ENCODE assay signal across 6 cellular contexts in the genomic region with DNA sequence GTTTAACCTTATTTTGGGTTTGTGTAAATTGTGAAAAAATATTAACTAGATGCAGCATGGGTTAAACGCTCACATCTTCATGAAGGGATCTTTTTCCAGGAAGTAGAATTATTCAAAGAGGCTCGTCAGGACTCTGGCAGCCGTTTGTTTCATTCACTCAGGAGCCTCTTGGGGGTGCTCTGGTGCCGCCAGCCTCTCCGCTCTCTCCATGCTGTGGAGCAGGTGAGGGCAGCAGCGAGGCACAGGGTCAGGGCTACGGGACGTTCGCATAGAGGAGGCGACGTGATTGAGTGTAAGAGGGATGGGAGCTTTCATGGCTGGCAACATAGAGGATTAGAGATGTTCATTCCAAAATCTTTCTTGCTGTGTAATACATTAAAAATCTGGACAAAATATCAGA.
A peak's percentile ranks its signal among the peaks of the same experiment; 100 is the strongest.
DNase-seq lines count a peak whose midpoint lies in the region; ATAC-seq and TF ChIP-seq lines count a peak whose summit lies in the region.
"Not testable (repeated sequence)": the region's sequence is repeated elsewhere in the genome, so short reads cannot be mapped to it uniquely, and the experiment has no call there.

No MANE protein-coding gene starts in this region.

- H3K4me2 ChIP-seq in PC-3 (ENCODE audit: low read length), result not testable (repeated sequence)

- H3K9ac ChIP-seq in PC-3 (ENCODE audit: low read length), result not testable (repeated sequence)

- intact Hi-C loops in PC-3 (cut with micrococcal nuclease); activated CD4-positive, alpha-beta T cell treated with anti-CD3 and anti-CD28 coated beads for 36 hours (cut with DNase I, micrococcal nuclease); Right ventricle myocardium superior (cut with DNase I); mucosa of descending colon (cut with DNase I, micrococcal nuclease); upper lobe of right lung (cut with DNase I): not testable (repeated sequence)

- not testable (repeated sequence) for H3K36me3 Mint-ChIP-seq in activated CD4-positive, alpha-beta T cell treated with anti-CD3 and anti-CD28 coated beads for 36 hours (ENCODE audit: low read depth)

- not testable (repeated sequence) for H4K20me1 ChIP-seq in PC-3 (ENCODE audit: low read length)

- H3K4me1 ChIP-seq in PC-3 (ENCODE audit: insufficient read depth, low read length); mucosa of descending colon (ENCODE audit: low read depth); upper lobe of right lung: not testable (repeated sequence)

- POLR2A ChIA-PET in PC-3 (lab: Charles Lee; ENCODE audit: unreplicated experiment); activated CD4-positive, alpha-beta T cell treated with anti-CD3 and anti-CD28 coated beads for 36 hours (lab: Charles Lee): not testable (repeated sequence)

- not testable (repeated sequence) for DNase-seq in PC-3; activated CD4-positive, alpha-beta T cell treated with anti-CD3 and anti-CD28 coated beads for 36 hours; Right ventricle myocardium superior; left lobe of liver (ENCODE audit: low spot score); mucosa of descending colon; upper lobe of right lung

- not testable (repeated sequence) for H3K79me2 ChIP-seq in PC-3 (ENCODE audit: low read length)

- H3K9me3 Mint-ChIP-seq in activated CD4-positive, alpha-beta T cell treated with anti-CD3 and anti-CD28 coated beads for 36 hours (ENCODE audit: low read depth), result not testable (repeated sequence)

- not testable (repeated sequence) for H3K27ac Mint-ChIP-seq in activated CD4-positive, alpha-beta T cell treated with anti-CD3 and anti-CD28 coated beads for 36 hours

- H2AFZ ChIP-seq in PC-3 (ENCODE audit: low read length), result not testable (repeated sequence)

- H3K27me3 ChIP-seq in PC-3 (ENCODE audit: low read length); upper lobe of right lung: not testable (repeated sequence)

- H3K4me3 Mint-ChIP-seq in activated CD4-positive, alpha-beta T cell treated with anti-CD3 and anti-CD28 coated beads for 36 hours, result not testable (repeated sequence)

- peak; percentile 74; the same call in 1 of the 2 replicates for ATAC-seq in PC-3
- ATAC-seq in activated CD4-positive, alpha-beta T cell treated with anti-CD3 and anti-CD28 coated beads for 36 hours, result peak; percentile 61
- ATAC-seq in Right ventricle myocardium superior (ENCODE audit: poor library complexity), result peak; percentile 68
- peak; percentile 88 for ATAC-seq in left lobe of liver
- peak; percentile 22 for ATAC-seq in mucosa of descending colon
- ATAC-seq in upper lobe of right lung, result peak; percentile 61

- H3K36me3 ChIP-seq in PC-3 (ENCODE audit: low read depth, low read length); mucosa of descending colon (ENCODE audit: low read depth): not testable (repeated sequence)
- peaks cover 10% of the 10 kb centered on the region for H3K36me3 ChIP-seq in upper lobe of right lung

- TF ChIP-seq CTCF in PC-3 (conservative IDR thresholded peaks at IDR 0.05; ENCODE audit: low read depth, low read length); mucosa of descending colon (IDR thresholded peaks at IDR 0.05); upper lobe of right lung (IDR thresholded peaks at IDR 0.05): not testable (repeated sequence)

- CTCF ChIA-PET in PC-3 (lab: Charles Lee); activated CD4-positive, alpha-beta T cell treated with anti-CD3 and anti-CD28 coated beads for 36 hours (lab: Charles Lee): not testable (repeated sequence)

- H3K9me3 ChIP-seq in PC-3 (ENCODE audit: low read length); mucosa of descending colon; upper lobe of right lung: not testable (repeated sequence)

- H3K4me1 Mint-ChIP-seq in activated CD4-positive, alpha-beta T cell treated with anti-CD3 and anti-CD28 coated beads for 36 hours, result not testable (repeated sequence)

- not testable (repeated sequence) for H3K27ac ChIP-seq in PC-3 (ENCODE audit: low read length); upper lobe of right lung

- not testable (repeated sequence) for BruUV-seq in PC-3 (replicated peaks; lab: Mats Ljungman, UMichigan)

- not testable (repeated sequence) for H3F3A ChIP-seq in PC-3 (ENCODE audit: low read length, unreplicated experiment)

- not testable (repeated sequence) for H3K9me2 ChIP-seq in PC-3 (replicated peaks; ENCODE audit: low read length)

- not testable (repeated sequence) for H3K27me3 Mint-ChIP-seq in activated CD4-positive, alpha-beta T cell treated with anti-CD3 and anti-CD28 coated beads for 36 hours

- H3K4me3 ChIP-seq in PC-3 (ENCODE audit: low read length); mucosa of descending colon; upper lobe of right lung: not testable (repeated sequence)

Comparison
In these comparisons a context has a peak if more than half of its experiments do, and no peak if none do; other contexts are left out.
1. ATAC-seq: peak in every context shown above with its lines; median percentile 88 in left lobe of liver; 74 in PC-3; 68 in Right ventricle myocardium superior; 61 in activated CD4-positive, alpha-beta T cell treated with anti-CD3 and anti-CD28 coated beads for 36 hours; 61 in upper lobe of right lung; 22 in mucosa of descending colon.